In the genomic region with DNA sequence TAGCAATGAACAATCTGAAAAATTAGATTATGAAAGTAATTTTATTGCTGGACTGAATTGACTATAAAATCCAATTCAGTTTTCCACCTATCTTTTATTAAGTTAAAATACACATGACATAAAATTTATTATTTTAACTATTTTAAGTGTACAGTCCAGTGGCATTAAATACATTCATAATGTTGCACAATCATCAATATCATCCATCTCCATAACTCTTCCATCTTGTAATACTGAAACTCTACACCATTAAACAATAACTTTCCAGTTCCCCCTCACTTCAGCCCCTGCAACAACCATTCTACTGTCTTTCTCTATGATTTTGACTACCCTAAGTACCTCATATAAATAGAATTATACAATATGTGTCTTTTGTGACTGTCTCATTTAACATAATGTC, we compare ENCODE assay signal across 27 cellular contexts.
"Had no signal": no experiment of that assay in that cellular context is flagged by ENCODE, and none has a peak within 500 bp of the region (broad histone marks: within the 10 kb centered on the region; RNA-seq: fewer than 3 reads in every experiment).

No MANE protein-coding gene starts in this region.

- H3K4me1 ChIP-seq: stomach, suprapubic skin, testis, thyroid gland, tibial artery, tibial nerve, transverse colon, upper lobe of left lung, upper lobe of right lung, uterus, vagina had no signal

- FAIRE-seq: urothelium cell line had no signal

- DNase-seq: stimulated activated CD4-positive, alpha-beta T cell treated with anti-CD3 and anti-CD28 coated beads, Interleukin-2, amount 100 ng/mL, for 48 hours; stimulated activated CD4-positive, alpha-beta T cell treated with anti-CD3 and anti-CD28 coated beads, Interleukin-4, amount 100 ng/mL, for 1 hour; stimulated activated CD4-positive, alpha-beta T cell treated with anti-CD3 and anti-CD28 coated beads, Interleukin-4, amount 100 ng/mL, for 24 hours; stimulated activated CD4-positive, alpha-beta T cell treated with anti-CD3 and anti-CD28 coated beads, Interleukin-4, amount 100 ng/mL, for 4 hours; stimulated activated CD8-positive, alpha-beta memory T cell treated with anti-CD3 and anti-CD28 coated beads, Interleukin-4, amount 100 ng/mL, for 48 hours; stimulated activated naive B cell treated with anti-CD40 and anti-IgM and Interleukin-4, amounts not matched to agents 10 μg/mL and 1 μg/mL and 100 μg/mL, for 72 hours; stimulated activated naive CD4-positive, alpha-beta T cell; stimulated activated naive CD4-positive, alpha-beta T cell treated with Interleukin-2 at 50 U/mL for 16 hours; stimulated activated naive CD8-positive, alpha-beta T cell treated with anti-CD3 and anti-CD28 coated beads, Interleukin-15, amount 100 ng/mL, for 72 hours; stimulated activated naive CD8-positive, alpha-beta T cell treated with anti-CD3 and anti-CD28 coated beads, Interleukin-15, Interleukin-2, amounts not matched to agents 100 U/mL and 50 U/mL, for 24 hours; stomach; substantia nigra; testis; thyroid gland; tibial artery; transverse colon; trophoblast cell; upper lobe of left lung; upper lobe of right lung; uterus had no signal

- H3K27ac ChIP-seq: stomach, suprapubic skin, testis, thoracic aorta, thyroid gland, tibial artery, tibial nerve, transverse colon, upper lobe of left lung, upper lobe of right lung, uterus, vagina had no signal

- H3K9me3 ChIP-seq: stomach, suprapubic skin, testis, thoracic aorta, thyroid gland, tibial artery, tibial nerve, transverse colon, upper lobe of left lung, upper lobe of right lung, uterus, vagina had no signal

- H3K36me3 ChIP-seq: stomach, suprapubic skin, thoracic aorta, thyroid gland, tibial artery, tibial nerve, transverse colon, upper lobe of left lung, upper lobe of right lung, uterus, vagina had no signal

- H3K27me3 ChIP-seq: stomach, suprapubic skin, testis, thyroid gland, tibial artery, tibial nerve, transverse colon, upper lobe of left lung, upper lobe of right lung, uterus, vagina had no signal

- H3K4me3 ChIP-seq: stomach, suprapubic skin, testis, thoracic aorta, thyroid gland, tibial artery, tibial nerve, transverse colon, upper lobe of left lung, upper lobe of right lung, uterus, vagina had no signal

- ATAC-seq: stimulated activated effector memory CD8-positive, alpha-beta T cell treated with anti-CD3 and anti-CD28 coated beads, Interleukin-12 subunit alpha, Interleukin-12 subunit beta, amount 100 ng/mL, for 72 hours; stimulated activated memory B cell treated with anti-CD40 and anti-IgM and Interleukin-4, amounts not matched to agents 10 μg/mL and 1 μg/mL and 100 μg/mL, for 72 hours; stimulated activated naive B cell treated with anti-CD40 and anti-IgM and Interleukin-4, amounts not matched to agents 10 μg/mL and 1 μg/mL and 100 μg/mL, for 72 hours; stimulated activated naive CD8-positive, alpha-beta T cell treated with anti-CD3 and anti-CD28 coated beads, Interleukin-15, amount 100 ng/mL, for 72 hours; stimulated activated naive CD8-positive, alpha-beta T cell treated with anti-CD3 and anti-CD28 coated beads, Interleukin-15, Interleukin-2, amounts not matched to agents 100 U/mL and 50 U/mL, for 24 hours; upper lobe of right lung had no signal
